1 cellular context compared by ENCODE assay signal in the genomic region with DNA sequence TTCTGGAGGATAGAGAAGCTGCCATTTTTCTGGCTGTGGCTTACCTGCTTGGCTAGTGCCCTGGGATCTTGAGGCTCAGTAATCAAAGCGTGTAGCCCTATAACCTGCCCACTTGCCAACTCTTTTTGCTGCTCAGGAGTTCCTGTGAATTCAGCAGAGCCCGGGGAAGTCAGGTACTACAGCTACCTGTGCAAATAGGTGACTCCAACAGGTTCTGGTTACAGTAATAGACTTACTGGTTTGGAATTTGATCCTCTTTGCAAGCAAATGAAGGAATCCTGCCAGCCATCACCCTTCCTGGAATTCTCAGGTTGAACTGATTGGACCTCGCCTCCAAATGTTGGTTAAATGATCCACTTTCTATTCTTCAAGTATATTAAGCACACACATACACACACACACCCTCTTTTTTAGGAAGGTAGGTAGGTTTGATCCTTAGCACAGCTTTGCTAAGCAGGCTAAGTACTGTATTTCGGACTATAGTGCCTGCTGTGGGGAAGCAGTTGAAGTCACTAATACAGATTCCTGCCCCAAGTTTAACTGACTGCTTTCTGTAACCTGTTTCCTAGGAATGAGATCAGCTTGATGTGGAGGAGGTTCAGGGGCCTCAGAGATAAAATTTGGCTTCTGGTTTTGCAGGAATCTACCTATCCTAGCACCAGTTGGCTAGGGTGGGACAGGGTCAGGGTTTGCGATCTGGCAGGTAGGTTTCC.
TF ChIP-seq lines count a peak whose summit lies in the region.

No MANE protein-coding gene starts in this region.

TF ChIP-seq in K562, 482 proteins besides CTCF, POLR2A, EP300 and RAD21:
- TF ChIP-seq FUS (optimal IDR thresholded peaks at IDR 0.05; ENCODE audit: low read depth, low read length) (no peak), CTBP1 (IDR thresholded peaks at IDR 0.05; ENCODE audit: borderline replicate concordance) (no peak), ZFP36 (IDR thresholded peaks at IDR 0.05; ENCODE audit: low read depth, low read length, partially characterized antibody) (no peak), CBFA2T3 (IDR thresholded peaks at IDR 0.05) (peak; percentile 59), DEAF1 (CRISPR knock-in tag; IDR thresholded peaks at IDR 0.05) (no peak), ZZZ3 (IDR thresholded peaks at IDR 0.05) (no peak)
